In genomic region chr3:197718904-197719303, GRCh38 we compare ENCODE assay signal across 12 cellular contexts. TPM values are rescaled to one million over a fixed set of nuclear protein-coding genes. Genes with fewer than 3 reads are reported as not detected.
DNase-seq lines count a peak whose midpoint lies in the region; ATAC-seq and TF ChIP-seq lines count a peak whose summit lies in the region.
"Had no signal": no experiment of that assay in that cellular context is flagged by ENCODE, and none has a peak within 500 bp of the region (broad histone marks: within the 10 kb centered on the region; RNA-seq: fewer than 3 reads in every experiment).

No MANE protein-coding gene starts in this region.

- H2AK5ac ChIP-seq in IMR-90 (ENCODE audit: low read depth, low read length) = peak overlapping the region; percentile 18

- no peaks in the 10 kb centered on the region for H3K4me1 ChIP-seq in IMR-90 (ENCODE audit: control insufficient read depth, insufficient read depth, low read length)
- H3K4me1 ChIP-seq in lung (ENCODE audit: control insufficient read depth in 2 of 2, insufficient read depth in 2 of 2, low read length in 2 of 2) = no peaks in the 10 kb centered on the region

- dilution Hi-C loops in IMR-90 (cut with HindIII; ENCODE audit: low sequenced_read_pairs, unreplicated experiment) = no loop called here

- H2BK15ac ChIP-seq in IMR-90 (ENCODE audit: low read depth, low read length) = peak overlapping the region; percentile 29; the same call in 1 of the 3 replicates

- H3K27me3 ChIP-seq in IMR-90 (ENCODE audit: control insufficient read depth, insufficient read depth, low read length) = no peaks in the 10 kb centered on the region
- no peaks in the 10 kb centered on the region for H3K27me3 ChIP-seq in lung (ENCODE audit: control insufficient read depth, insufficient read depth)

- H2AFZ ChIP-seq in IMR-90 (replicated peaks; ENCODE audit: low read length, poor library complexity) = no peak overlapping the region

- H4K91ac ChIP-seq in IMR-90 (ENCODE audit: insufficient read depth, low read depth, low read length) = 0 out of 2 replicates have a peak overlapping the region, but pooled peaks have one; percentile 14

- no peak overlapping the region for H3K4me2 ChIP-seq in IMR-90 (ENCODE audit: low read depth, low read length)

- H3K4ac ChIP-seq in IMR-90 (ENCODE audit: low read depth, low read length) = no peak overlapping the region; the same call in 1 of the 2 replicates

- peak overlapping the region in 1 of 2 experiments; percentile 58; a peak in 1 of 4 replicates for H4K8ac ChIP-seq in IMR-90 (ENCODE audit: low read depth in 2 of 2, low read length in 2 of 2)

- DNase-seq in AG08396 (ENCODE audit: low spot score) (peak; percentile 58), IMR-90 (peak; percentile 96), cardiac fibroblast (ENCODE audit: low read depth in 2 of 2) (peak; percentile 40 to 94), lung (ENCODE audit: low spot score) (no peak), midbrain (lab: John Stamatoyannopoulos, UW) (no peak), superior temporal gyrus (ENCODE audit: extremely low spot score) (no peak)
- DNase-seq: activated naive CD4-positive, alpha-beta T cell treated with anti-CD3 and anti-CD28 coated beads for 36 hours; erythroblast; Karpas-422; NCI-H748 treated with DMSO at 0.1 percent for 48 hours had no signal

- H3K79me1 ChIP-seq in IMR-90 (ENCODE audit: low read depth in 1 of 2, low read length in 2 of 2) = peaks cover 15 to 55% of the 10 kb centered on the region in 2 experiments

- no TSS peak for BruUV-seq in IMR-90 (replicated peaks; lab: Mats Ljungman, UMichigan)

- CTCF ChIA-PET in IMR-90 (lab: Yijun Ruan, JAX) = no interaction called here

- TF ChIP-seq RAD21 in IMR-90 (IDR thresholded peaks at IDR 0.05; ENCODE audit: low read length) = no peak

- H4K5ac ChIP-seq in IMR-90 (ENCODE audit: low read depth, low read length) = no peak overlapping the region

- peaks cover 2% of the 10 kb centered on the region; the same call in 1 of the 2 replicates for H3K9me3 ChIP-seq in IMR-90 (ENCODE audit: control insufficient read depth, insufficient read depth, low read length)
- H3K9me3 ChIP-seq in lung (ENCODE audit: control insufficient read depth in 2 of 2, insufficient read depth in 1 of 2, low read length in 1 of 2) = no peaks in the 10 kb centered on the region

- H3K56ac ChIP-seq in IMR-90 (ENCODE audit: extremely low read depth, insufficient read depth, low read length) = no peak overlapping the region

- no peak overlapping the region for H3K14ac ChIP-seq in IMR-90 (replicated peaks; ENCODE audit: low read depth, low read length)

- peak; percentile 75 for ATAC-seq in IMR-90 (ENCODE audit: low read depth)
- peak; percentile 47 for ATAC-seq in lung (ENCODE audit: insufficient read depth, low FRiP score)
- ATAC-seq in GM21360 (IDR thresholded peaks at IDR 0.05; ENCODE audit: unreplicated experiment) = no peak
- ATAC-seq in GM18520 (IDR thresholded peaks at IDR 0.05; ENCODE audit: unreplicated experiment) = no peak

- TF ChIP-seq CTCF in IMR-90 (conservative IDR thresholded peaks at IDR 0.05; ENCODE audit: low read depth, low read length) (no peak), cardiac fibroblast (IDR thresholded peaks at IDR 0.05; ENCODE audit: low read depth, low read length) (no peak), lung (IDR thresholded peaks at IDR 0.05; ENCODE audit: control extremely low read depth, extremely low read depth) (no peak)

- H3K27ac ChIP-seq in IMR-90 (ENCODE audit: insufficient read depth, low read length) = no peak overlapping the region; the same call in 1 of the 2 replicates
- H3K27ac ChIP-seq in lung (ENCODE audit: low read depth in 1 of 2, low read length in 1 of 2) = peak overlapping the region in 1 of 2 donors; percentile 63

- POLR2A ChIA-PET in IMR-90 (lab: Charles Lee; ENCODE audit: unreplicated experiment) = no interaction called here

- in situ Hi-C loops in IMR-90 (cut with MboI; ENCODE audit: low sequenced_read_pairs) = no loop called here

- H3K9ac ChIP-seq in IMR-90 (ENCODE audit: low read depth, low read length) = no peak overlapping the region

- no peak overlapping the region; the same call in 1 of the 2 replicates for H3K23ac ChIP-seq in IMR-90 (ENCODE audit: low read depth, low read length)

- intact Hi-C loops in IMR-90 (cut with micrococcal nuclease) = no loop called here

- peak overlapping the region; percentile 13; the same call in 1 of the 2 replicates for H2BK20ac ChIP-seq in IMR-90 (ENCODE audit: low read depth, low read length)

- H2BK120ac ChIP-seq in IMR-90 (ENCODE audit: low read depth, low read length) = 0 out of 2 replicates have a peak overlapping the region, but pooled peaks have one; percentile 42

- 0 out of 2 replicates have a peak, but pooled peaks cover 1% of the 10 kb centered on the region for H3K36me3 ChIP-seq in IMR-90 (ENCODE audit: control insufficient read depth, insufficient read depth, low read length)
- peaks cover 0 to 9% of the 10 kb centered on the region in 2 donors for H3K36me3 ChIP-seq in lung (ENCODE audit: control insufficient read depth in 2 of 2, insufficient read depth in 2 of 2, low read length in 2 of 2)

- H3K18ac ChIP-seq in IMR-90 (ENCODE audit: low read depth, low read length) = peak overlapping the region; percentile 18; the same call in 1 of the 2 replicates

- no peaks in the 10 kb centered on the region for H4K20me1 ChIP-seq in IMR-90 (ENCODE audit: insufficient read depth, low read length)

- WGBS in IMR-90 (ENCODE audit: extremely low coverage in 2 of 2, insufficient read length in 1 of 2), 2 experiments = 63% methylated on average over 6 of the region's 8 CpGs; no CpG with 5 or more reads in 1 of the 2 experiments
- WGBS in lung, 2 donors = 90 to 95% methylated on average over 8 of the region's 8 CpGs

- no peak overlapping the region for H2AK9ac ChIP-seq in IMR-90 (replicated peaks; ENCODE audit: low read depth, low read length, poor library complexity)

- no peak for TF ChIP-seq POLR2A in IMR-90 (IDR thresholded peaks at IDR 0.05; ENCODE audit: low read depth, low read length)

- H3K4me3 ChIP-seq in IMR-90 (ENCODE audit: insufficient read depth, low read depth, low read length) = no peak overlapping the region
- no peak overlapping the region for H3K4me3 ChIP-seq in cardiac fibroblast (replicated peaks in 1 of 2; ENCODE audit: low read depth in 2 of 2, low read length in 2 of 2)
- H3K4me3 ChIP-seq in lung = no peak overlapping the region

- peaks cover 6% of the 10 kb centered on the region for H3K9me1 ChIP-seq in IMR-90 (ENCODE audit: insufficient read depth, low read length)

- H2BK5ac ChIP-seq in IMR-90 (ENCODE audit: low read depth, low read length, poor library complexity, severe bottlenecking) = peak overlapping the region; percentile 70

TF ChIP-seq in IMR-90, 13 proteins besides CTCF, POLR2A, EP300 and RAD21:
- peak; percentile 82 for TF ChIP-seq NFE2L2 (IDR thresholded peaks at IDR 0.05; ENCODE audit: low read depth, low read length)
- no peak for TF ChIP-seq MAZ (IDR thresholded peaks at IDR 0.05; ENCODE audit: borderline replicate concordance, low read depth, low read length)
- peak; percentile 51; the same call in 1 of the 2 replicates for TF ChIP-seq CEBPB (IDR thresholded peaks at IDR 0.05; ENCODE audit: low read depth, low read length)
- TF ChIP-seq USF2 (IDR thresholded peaks at IDR 0.05; ENCODE audit: low read depth, low read length) = no peak
- peak; percentile 55; the same call in 1 of the 2 replicates for TF ChIP-seq FOS (IDR thresholded peaks at IDR 0.05; ENCODE audit: low read depth, low read length)
- peak; percentile 21; the same call in 1 of the 2 replicates for TF ChIP-seq MAFK (IDR thresholded peaks at IDR 0.05; ENCODE audit: low read depth, low read length)
- TF ChIP-seq ELK1 (IDR thresholded peaks at IDR 0.05; ENCODE audit: borderline replicate concordance, low read depth, low read length) = no peak

RNA-seq across cellular contexts. Expression of gene RUBCN, which starts 17.8 kb away (rescaled TPM):
- total RNA-seq in IMR-90 (2012; rRNA removed) = 8.3 and 10.8 TPM in 2 replicates
- 11.8 and 12.6 TPM in 2 replicates for polyA plus RNA-seq in IMR-90 (2012; rRNA removed)
- polyA plus RNA-seq in IMR-90 (2012; cell fraction: cytosol; rRNA removed) = 6.2 and 10.4 TPM in 2 replicates
- polyA plus RNA-seq in IMR-90 (2012; cell fraction: nucleus; rRNA removed; ENCODE audit: low replicate concordance) = 31.5 and 32.7 TPM in 2 replicates
- 10 to 100 TPM; 19.7 to 34.1 TPM for total RNA-seq in lung
- 10 to 100 TPM; 11.9 to 13.0 TPM for polyA plus RNA-seq in lung

RNA-seq across cellular contexts. Expression of gene FYTTD1, which starts 30.8 kb away (rescaled TPM):
- total RNA-seq in IMR-90 (2012; rRNA removed) (50.2 and 67.2 TPM in 2 replicates), lung (10 to 100 TPM; 40.7 to 90.2 TPM)
- polyA plus RNA-seq in IMR-90 (2012; rRNA removed) (15.4 and 20.4 TPM in 2 replicates), lung (10 to 100 TPM; 12.1 to 17.8 TPM)
- polyA plus RNA-seq in IMR-90 (2012; cell fraction: cytosol; rRNA removed) = 2.2 and 3.6 TPM in 2 replicates
- 1.6 and 12.9 TPM in 2 replicates for polyA plus RNA-seq in IMR-90 (2012; cell fraction: nucleus; rRNA removed; ENCODE audit: low replicate concordance)

Comparison
In these comparisons a context has a peak if more than half of its experiments do, and no peak if none do; other contexts are left out.
1. DNase-seq: peak in AG08396 (single experiment), IMR-90 (single experiment) and cardiac fibroblast (2 of 2); none in lung (single experiment), midbrain (single experiment) and superior temporal gyrus (single experiment).
2. ATAC-seq: peak in IMR-90 (single experiment) and lung (single experiment); none in GM21360 (single experiment) and GM18520 (single experiment).